ENCODE assay signal across 15 cellular contexts in the genomic region with DNA sequence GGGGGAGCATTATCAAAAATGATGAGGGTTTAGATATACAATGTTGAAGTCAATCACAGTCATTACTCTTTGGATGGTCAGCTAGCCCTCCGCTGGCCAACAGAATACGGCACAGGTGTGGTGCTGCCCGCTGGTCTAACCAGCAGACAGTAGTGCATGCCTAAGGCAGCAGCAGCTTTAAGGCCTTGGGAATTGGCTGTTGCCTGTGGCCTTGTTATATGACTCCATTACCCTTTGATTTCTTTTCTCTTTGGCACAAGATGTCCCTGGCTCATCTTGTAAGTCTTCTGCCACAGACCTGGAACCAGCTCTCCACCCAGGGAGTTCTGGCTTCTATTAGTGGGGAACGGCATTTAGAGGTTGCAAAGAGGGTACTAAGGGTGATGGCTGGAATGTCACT.
A peak's percentile ranks its signal among the peaks of the same experiment; 100 is the strongest.
DNase-seq lines count a peak whose midpoint lies in the region; ATAC-seq and TF ChIP-seq lines count a peak whose summit lies in the region.
"Had no signal": no experiment of that assay in that cellular context is flagged by ENCODE, and none has a peak within 500 bp of the region (broad histone marks: within the 10 kb centered on the region; RNA-seq: fewer than 3 reads in every experiment).

No MANE protein-coding gene starts in this region.

- POLR2A ChIA-PET in SK-N-SH (lab: Yijun Ruan, JAX) = no interaction called here

- H3K4me3 ChIP-seq in SK-N-SH (ENCODE audit: low read depth in 2 of 2, low read length in 1 of 2) (no peak overlapping the region), smooth muscle cell (no peak overlapping the region)
- H3K4me3 ChIP-seq: BLaER1, HAP-1 had no signal

- H3K9ac ChIP-seq in SK-N-SH (no peak overlapping the region), smooth muscle cell (ENCODE audit: low read depth) (no peak overlapping the region)
- H3K9ac ChIP-seq: BLaER1 had no signal

- H3K4me1 ChIP-seq in SK-N-SH (ENCODE audit: control insufficient read depth in 1 of 2, insufficient read depth in 2 of 2, low read depth in 1 of 2, low read length in 1 of 2) (peaks cover 0 to 7% of the 10 kb centered on the region in 2 experiments; a peak in 2 of 4 replicates), smooth muscle cell (ENCODE audit: low read depth) (no peaks in the 10 kb centered on the region)
- H3K4me1 ChIP-seq: Caco-2, HAP-1 had no signal

- no peaks in the 10 kb centered on the region for H3K9me3 Mint-ChIP-seq in osteocyte (ENCODE audit: unreplicated experiment)

- H3K27ac ChIP-seq in SK-N-SH (ENCODE audit: low read depth in 2 of 2, low read length in 1 of 2) (peak overlapping the region in 1 of 2 experiments; percentile 80; a peak in 1 of 4 replicates), smooth muscle cell (ENCODE audit: low read depth) (no peak overlapping the region)
- H3K27ac ChIP-seq: 22Rv1, BLaER1 had no signal

- no peak overlapping the region for H3K4me2 ChIP-seq in SK-N-SH
- no peak overlapping the region for H3K4me2 ChIP-seq in smooth muscle cell
- H3K4me2 ChIP-seq: BLaER1 had no signal

- no peaks in the 10 kb centered on the region for H4K20me1 ChIP-seq in SK-N-SH (ENCODE audit: insufficient read depth)
- H4K20me1 ChIP-seq in smooth muscle cell (ENCODE audit: low read depth) = no peaks in the 10 kb centered on the region
- H4K20me1 ChIP-seq: BLaER1 had no signal

- H3K27me3 ChIP-seq in SK-N-SH (ENCODE audit: insufficient read depth) (no peaks in the 10 kb centered on the region), smooth muscle cell (ENCODE audit: low read depth) (no peaks in the 10 kb centered on the region)
- H3K27me3 ChIP-seq: BLaER1 had no signal

- no peak for TF ChIP-seq RAD21 in SK-N-SH (IDR thresholded peaks at IDR 0.05; ENCODE audit: low read length)

- no peaks in the 10 kb centered on the region for H3K79me2 ChIP-seq in SK-N-SH (ENCODE audit: insufficient read depth)
- no peaks in the 10 kb centered on the region for H3K79me2 ChIP-seq in smooth muscle cell (ENCODE audit: low read depth)

- H3K36me3 ChIP-seq in SK-N-SH (replicated peaks in 1 of 2; ENCODE audit: control insufficient read depth in 1 of 2, insufficient read depth in 2 of 2, low read length in 1 of 2) (peaks cover 0 to 4% of the 10 kb centered on the region in 2 experiments), smooth muscle cell (ENCODE audit: low read depth) (no peaks in the 10 kb centered on the region)
- H3K36me3 ChIP-seq: BLaER1, HAP-1 had no signal

- H3K4me3 Mint-ChIP-seq in osteocyte (ENCODE audit: unreplicated experiment) = no peak overlapping the region

- peaks cover 6% of the 10 kb centered on the region for H3K4me1 Mint-ChIP-seq in osteocyte (ENCODE audit: unreplicated experiment)

- CTCF ChIA-PET in SK-N-SH (lab: Yijun Ruan, JAX) = no interaction called here

- peaks cover 8% of the 10 kb centered on the region for H3F3A ChIP-seq in SK-N-SH (replicated peaks; ENCODE audit: insufficient read depth)
- H3F3A ChIP-seq in smooth muscle cell (ENCODE audit: low read depth) = no peaks in the 10 kb centered on the region

- TF ChIP-seq EP300 in SK-N-SH (IDR thresholded peaks at IDR 0.05; ENCODE audit: borderline replicate concordance in 1 of 2, low read depth in 1 of 2, low read length in 1 of 2) = no peak

- H3K27me3 Mint-ChIP-seq in osteocyte (ENCODE audit: unreplicated experiment) = no peaks in the 10 kb centered on the region
- H3K27me3 Mint-ChIP-seq: CD8-positive, alpha-beta memory T cell had no signal

- no peak overlapping the region for H2AFZ ChIP-seq in SK-N-SH (ENCODE audit: low read depth)
- H2AFZ ChIP-seq in smooth muscle cell (ENCODE audit: low read depth) = no peak overlapping the region

- TF ChIP-seq CTCF in SK-N-SH (IDR thresholded peaks at IDR 0.05) (no peak), osteocyte (IDR thresholded peaks at IDR 0.05) (no peak), smooth muscle cell (IDR thresholded peaks at IDR 0.05; ENCODE audit: borderline replicate concordance, insufficient read depth, poor library complexity, severe bottlenecking) (no peak)

- 66% methylated on average over 4 of the region's 4 CpGs for WGBS in SK-N-SH (ENCODE audit: low lambda C conversion rate)
- 83% methylated on average over 4 of the region's 4 CpGs for WGBS in smooth muscle cell (ENCODE audit: low lambda C conversion rate)

- peak; percentile 35 for ATAC-seq in SK-N-SH treated with all-trans-retinoic acid at 6 μM for 48 hours

- H3K9me2 ChIP-seq in SK-N-SH = no peaks in the 10 kb centered on the region

- peaks cover 4% of the 10 kb centered on the region for H3K36me3 Mint-ChIP-seq in osteocyte (ENCODE audit: unreplicated experiment)

- H3K27ac Mint-ChIP-seq in osteocyte (ENCODE audit: unreplicated experiment) = no peak overlapping the region

- DNase-seq in SK-N-SH = no peak
- DNase-seq in fibroblast of gingiva (ENCODE audit: low read depth) = peak; percentile 62
- DNase-seq in osteocyte (ENCODE audit: extremely low spot score, unreplicated experiment) = peak; percentile 23
- no peak for DNase-seq in smooth muscle cell (lab: John Stamatoyannopoulos, UW; ENCODE audit: unreplicated experiment)
- no peak for DNase-seq in NCI-H1694 treated with DMSO at 0.1 percent for 48 hours (lab: John Stamatoyannopoulos, UW)
- no peak for DNase-seq in superior temporal gyrus (ENCODE audit: extremely low spot score)
- DNase-seq: Caco-2; CD8-positive, alpha-beta memory T cell; DND-41; GDM1; GOT3 had no signal

- H3K9me3 ChIP-seq in SK-N-SH (peaks cover 6% of the 10 kb centered on the region; the same call in 1 of the 2 replicates), smooth muscle cell (replicated peaks; ENCODE audit: low read depth) (no peaks in the 10 kb centered on the region)
- H3K9me3 ChIP-seq: Caco-2, HAP-1 had no signal

TF ChIP-seq in SK-N-SH treated with all-trans-retinoic acid at 6 μM for 48 hours, 23 proteins besides CTCF, POLR2A, EP300 and RAD21 (continues in another document):
- TF ChIP-seq TCF4 (CRISPR knock-in tag; IDR thresholded peaks at IDR 0.05; ENCODE audit: borderline replicate concordance) (no peak), ZC3H10 (CRISPR knock-in tag; IDR thresholded peaks at IDR 0.05) (no peak), ZFP3 (CRISPR knock-in tag; IDR thresholded peaks at IDR 0.05) (no peak), ISL1 (CRISPR knock-in tag; IDR thresholded peaks at IDR 0.05) (no peak), GLIS3 (CRISPR knock-in tag; IDR thresholded peaks at IDR 0.05) (no peak)
- TF ChIP-seq, protein P1, sequence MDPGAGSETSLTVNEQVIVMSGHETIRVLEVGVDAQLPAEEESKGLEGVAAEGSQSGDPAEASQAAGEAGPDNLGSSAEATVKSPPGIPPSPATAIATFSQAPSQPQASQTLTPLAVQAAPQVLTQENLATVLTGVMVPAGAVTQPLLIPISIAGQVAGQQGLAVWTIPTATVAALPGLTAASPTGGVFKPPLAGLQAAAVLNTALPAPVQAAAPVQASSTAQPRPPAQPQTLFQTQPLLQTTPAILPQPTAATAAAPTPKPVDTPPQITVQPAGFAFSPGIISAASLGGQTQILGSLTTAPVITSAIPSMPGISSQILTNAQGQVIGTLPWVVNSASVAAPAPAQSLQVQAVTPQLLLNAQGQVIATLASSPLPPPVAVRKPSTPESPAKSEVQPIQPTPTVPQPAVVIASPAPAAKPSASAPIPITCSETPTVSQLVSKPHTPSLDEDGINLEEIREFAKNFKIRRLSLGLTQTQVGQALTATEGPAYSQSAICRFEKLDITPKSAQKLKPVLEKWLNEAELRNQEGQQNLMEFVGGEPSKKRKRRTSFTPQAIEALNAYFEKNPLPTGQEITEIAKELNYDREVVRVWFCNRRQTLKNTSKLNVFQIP (CRISPR knock-in tag; IDR thresholded peaks at IDR 0.05; ENCODE audit: borderline replicate concordance, low read depth) = no peak

TF ChIP-seq in SK-N-SH, 30 proteins besides CTCF, POLR2A, EP300 and RAD21 (continues in another document):
- TF ChIP-seq, protein P2, sequence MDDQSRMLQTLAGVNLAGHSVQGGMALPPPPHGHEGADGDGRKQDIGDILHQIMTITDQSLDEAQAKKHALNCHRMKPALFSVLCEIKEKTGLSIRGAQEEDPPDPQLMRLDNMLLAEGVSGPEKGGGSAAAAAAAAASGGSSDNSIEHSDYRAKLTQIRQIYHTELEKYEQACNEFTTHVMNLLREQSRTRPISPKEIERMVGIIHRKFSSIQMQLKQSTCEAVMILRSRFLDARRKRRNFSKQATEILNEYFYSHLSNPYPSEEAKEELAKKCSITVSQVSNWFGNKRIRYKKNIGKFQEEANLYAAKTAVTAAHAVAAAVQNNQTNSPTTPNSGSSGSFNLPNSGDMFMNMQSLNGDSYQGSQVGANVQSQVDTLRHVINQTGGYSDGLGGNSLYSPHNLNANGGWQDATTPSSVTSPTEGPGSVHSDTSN (IDR thresholded peaks at IDR 0.05) = no peak
- TF ChIP-seq TAF1 (IDR thresholded peaks at IDR 0.05; ENCODE audit: borderline replicate concordance, low read depth, low read length) = no peak
- TF ChIP-seq FOSL2 (IDR thresholded peaks at IDR 0.05; ENCODE audit: borderline replicate concordance, low read depth) = no peak
- TF ChIP-seq SMC3 (IDR thresholded peaks at IDR 0.05; ENCODE audit: low read depth, low read length) = no peak
- no peak for TF ChIP-seq NFIC (IDR thresholded peaks at IDR 0.05; ENCODE audit: borderline replicate concordance)
- no peak for TF ChIP-seq RFX5 (IDR thresholded peaks at IDR 0.05; ENCODE audit: low read length)
- TF ChIP-seq, protein P3, sequence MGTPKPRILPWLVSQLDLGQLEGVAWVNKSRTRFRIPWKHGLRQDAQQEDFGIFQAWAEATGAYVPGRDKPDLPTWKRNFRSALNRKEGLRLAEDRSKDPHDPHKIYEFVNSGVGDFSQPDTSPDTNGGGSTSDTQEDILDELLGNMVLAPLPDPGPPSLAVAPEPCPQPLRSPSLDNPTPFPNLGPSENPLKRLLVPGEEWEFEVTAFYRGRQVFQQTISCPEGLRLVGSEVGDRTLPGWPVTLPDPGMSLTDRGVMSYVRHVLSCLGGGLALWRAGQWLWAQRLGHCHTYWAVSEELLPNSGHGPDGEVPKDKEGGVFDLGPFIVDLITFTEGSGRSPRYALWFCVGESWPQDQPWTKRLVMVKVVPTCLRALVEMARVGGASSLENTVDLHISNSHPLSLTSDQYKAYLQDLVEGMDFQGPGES (IDR thresholded peaks at IDR 0.05; ENCODE audit: low read depth, low read length) = no peak
- TF ChIP-seq, protein P4, sequence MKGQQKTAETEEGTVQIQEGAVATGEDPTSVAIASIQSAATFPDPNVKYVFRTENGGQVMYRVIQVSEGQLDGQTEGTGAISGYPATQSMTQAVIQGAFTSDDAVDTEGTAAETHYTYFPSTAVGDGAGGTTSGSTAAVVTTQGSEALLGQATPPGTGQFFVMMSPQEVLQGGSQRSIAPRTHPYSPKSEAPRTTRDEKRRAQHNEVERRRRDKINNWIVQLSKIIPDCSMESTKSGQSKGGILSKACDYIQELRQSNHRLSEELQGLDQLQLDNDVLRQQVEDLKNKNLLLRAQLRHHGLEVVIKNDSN (IDR thresholded peaks at IDR 0.05; ENCODE audit: borderline replicate concordance, low read depth) = no peak

Comparison
In these comparisons a context has a peak if more than half of its experiments do, and no peak if none do; other contexts are left out.
1. DNase-seq: peak in fibroblast of gingiva (single experiment) and osteocyte (single experiment); none in SK-N-SH (single experiment), smooth muscle cell (single experiment), NCI-H1694 treated with DMSO at 0.1 percent for 48 hours (single experiment) and superior temporal gyrus (single experiment).